15 cellular contexts compared by ENCODE assay signal in genomic region chr1:9634582-9634981, GRCh38. TPM values are rescaled to one million over a fixed set of nuclear protein-coding genes. Genes with fewer than 3 reads are reported as not detected.
DNase-seq lines count a peak whose midpoint lies in the region; ATAC-seq and TF ChIP-seq lines count a peak whose summit lies in the region.
"Had no signal": no experiment of that assay in that cellular context is flagged by ENCODE, and none has a peak within 500 bp of the region (broad histone marks: within the 10 kb centered on the region; RNA-seq: fewer than 3 reads in every experiment).

No MANE protein-coding gene starts in this region.

- no peaks in the 10 kb centered on the region for H3K27me3 ChIP-seq in CD4-positive, CD25-positive, alpha-beta regulatory T cell (ENCODE audit: control insufficient read depth, insufficient read depth, low read length)
- no peaks in the 10 kb centered on the region for H3K27me3 ChIP-seq in naive thymus-derived CD4-positive, alpha-beta T cell (ENCODE audit: control insufficient read depth in 2 of 2, insufficient read depth in 2 of 2, low read length in 2 of 2)
- no peaks in the 10 kb centered on the region for H3K27me3 ChIP-seq in smooth muscle cell (ENCODE audit: low read depth)
- H3K27me3 ChIP-seq in Karpas-422 (ENCODE audit: low read length), result no peaks in the 10 kb centered on the region

- H3K4me3 Mint-ChIP-seq in activated CD4-positive, alpha-beta T cell treated with anti-CD3 and anti-CD28 coated beads, Interleukin-2, amount 10 ng/mL, durations not matched to agents 7 days and 5 days, result no peak overlapping the region
- H3K4me3 Mint-ChIP-seq in CD4-positive, CD25-positive, alpha-beta regulatory T cell, result peak overlapping the region; percentile 19 to 94 (median 33)
- no peak overlapping the region for H3K4me3 Mint-ChIP-seq in activated T-helper 17 cell treated with anti-CD3 and anti-CD28 coated beads, Interleukin-2, amount 50 U/mL, for 72 hours
- H3K4me3 Mint-ChIP-seq in naive thymus-derived CD4-positive, alpha-beta T cell, result peak overlapping the region in 8 of 10 donors; percentile 25 to 100 (median 75)

- H3K79me2 ChIP-seq in smooth muscle cell (ENCODE audit: low read depth), result no peaks in the 10 kb centered on the region
- H3K79me2 ChIP-seq in Karpas-422 (ENCODE audit: low read length), result no peaks in the 10 kb centered on the region

- H3K4me1 ChIP-seq in CD4-positive, CD25-positive, alpha-beta regulatory T cell (ENCODE audit: control insufficient read depth, insufficient read depth, low read length, poor library complexity, severe bottlenecking), result peaks cover 46% of the 10 kb centered on the region
- H3K4me1 ChIP-seq in naive thymus-derived CD4-positive, alpha-beta T cell (ENCODE audit: control insufficient read depth in 2 of 2, insufficient read depth in 2 of 2, low read length in 2 of 2), result peaks cover 7 to 47% of the 10 kb centered on the region in 2 donors
- no peaks in the 10 kb centered on the region for H3K4me1 ChIP-seq in smooth muscle cell (ENCODE audit: low read depth)
- H3K4me1 ChIP-seq in Karpas-422 (ENCODE audit: low read length), result peaks cover 16% of the 10 kb centered on the region

- no peak overlapping the region for H3K9ac ChIP-seq in smooth muscle cell (ENCODE audit: low read depth)
- H3K9ac ChIP-seq in Karpas-422 (ENCODE audit: low read length), result no peak overlapping the region

- ATAC-seq in CD4-positive, CD25-positive, alpha-beta regulatory T cell (ENCODE audit: low read depth in 2 of 2), result no peak
- no peak for ATAC-seq in activated T-helper 17 cell treated with anti-CD3 and anti-CD28 coated beads, Interleukin-2, amount 50 U/mL, for 72 hours (replicated peaks)
- ATAC-seq in naive thymus-derived CD4-positive, alpha-beta T cell, result no peak

- H4K20me1 ChIP-seq in smooth muscle cell (ENCODE audit: low read depth) (no peaks in the 10 kb centered on the region), Karpas-422 (ENCODE audit: insufficient read depth, low read depth, low read length) (no peaks in the 10 kb centered on the region)

- no peaks in the 10 kb centered on the region for H3K9me3 ChIP-seq in CD4-positive, CD25-positive, alpha-beta regulatory T cell (ENCODE audit: control insufficient read depth in 2 of 2, low read length in 2 of 2)
- H3K9me3 ChIP-seq in naive thymus-derived CD4-positive, alpha-beta T cell (ENCODE audit: control insufficient read depth in 2 of 3, low read length in 3 of 3), result no peaks in the 10 kb centered on the region
- H3K9me3 ChIP-seq in smooth muscle cell (replicated peaks; ENCODE audit: low read depth) (no peaks in the 10 kb centered on the region), Karpas-422 (ENCODE audit: low read length) (no peaks in the 10 kb centered on the region)

- H3K36me3 Mint-ChIP-seq in activated CD4-positive, alpha-beta T cell treated with anti-CD3 and anti-CD28 coated beads, Interleukin-2, amount 10 ng/mL, durations not matched to agents 7 days and 5 days (ENCODE audit: low read depth), result peaks cover 82% of the 10 kb centered on the region
- peaks cover 31% of the 10 kb centered on the region for H3K36me3 Mint-ChIP-seq in CD4-positive, CD25-positive, alpha-beta regulatory T cell
- peaks cover 80% of the 10 kb centered on the region for H3K36me3 Mint-ChIP-seq in activated T-helper 17 cell treated with anti-CD3 and anti-CD28 coated beads, Interleukin-2, amount 50 U/mL, for 72 hours (ENCODE audit: low read depth)
- H3K36me3 Mint-ChIP-seq in naive thymus-derived CD4-positive, alpha-beta T cell, result peaks cover 6 to 77% (median 33%) of the 10 kb centered on the region in 5 donors

- H3K27me3 Mint-ChIP-seq in activated CD4-positive, alpha-beta T cell treated with anti-CD3 and anti-CD28 coated beads, Interleukin-2, amount 10 ng/mL, durations not matched to agents 7 days and 5 days, result no peaks in the 10 kb centered on the region
- H3K27me3 Mint-ChIP-seq in CD4-positive, CD25-positive, alpha-beta regulatory T cell, result no peaks in the 10 kb centered on the region
- H3K27me3 Mint-ChIP-seq in activated T-helper 17 cell treated with anti-CD3 and anti-CD28 coated beads, Interleukin-2, amount 50 U/mL, for 72 hours, result no peaks in the 10 kb centered on the region
- H3K27me3 Mint-ChIP-seq in naive thymus-derived CD4-positive, alpha-beta T cell, result no peaks in the 10 kb centered on the region

- no peaks in the 10 kb centered on the region for H3F3A ChIP-seq in smooth muscle cell (ENCODE audit: low read depth)

- H3K9me3 Mint-ChIP-seq in activated CD4-positive, alpha-beta T cell treated with anti-CD3 and anti-CD28 coated beads, Interleukin-2, amount 10 ng/mL, durations not matched to agents 7 days and 5 days, result peaks cover 4% of the 10 kb centered on the region
- no peaks in the 10 kb centered on the region for H3K9me3 Mint-ChIP-seq in CD4-positive, CD25-positive, alpha-beta regulatory T cell
- no peaks in the 10 kb centered on the region for H3K9me3 Mint-ChIP-seq in activated T-helper 17 cell treated with anti-CD3 and anti-CD28 coated beads, Interleukin-2, amount 50 U/mL, for 72 hours
- H3K9me3 Mint-ChIP-seq in naive thymus-derived CD4-positive, alpha-beta T cell, result peaks cover 0 to 5% (median 0%) of the 10 kb centered on the region in 11 donors

- no peak for TF ChIP-seq CTCF in smooth muscle cell (IDR thresholded peaks at IDR 0.05; ENCODE audit: borderline replicate concordance, insufficient read depth, poor library complexity, severe bottlenecking)

- intact Hi-C loops in naive thymus-derived CD4-positive, alpha-beta T cell (cut with micrococcal nuclease), result no loop called here

- peaks cover 22% of the 10 kb centered on the region for H3K36me3 ChIP-seq in CD4-positive, CD25-positive, alpha-beta regulatory T cell (ENCODE audit: control insufficient read depth, insufficient read depth, low read length)
- H3K36me3 ChIP-seq in naive thymus-derived CD4-positive, alpha-beta T cell (ENCODE audit: control insufficient read depth in 2 of 3, insufficient read depth in 3 of 3, low read length in 3 of 3), result peaks cover 0 to 14% (median 0%) of the 10 kb centered on the region in 3 experiments
- H3K36me3 ChIP-seq in smooth muscle cell (ENCODE audit: low read depth) (no peaks in the 10 kb centered on the region), Karpas-422 (ENCODE audit: insufficient read depth, low read length) (no peaks in the 10 kb centered on the region)

- POLR2A ChIA-PET in activated CD4-positive, alpha-beta T cell treated with anti-CD3 and anti-CD28 coated beads, Interleukin-2, amount 10 ng/mL, durations not matched to agents 7 days and 5 days (lab: Charles Lee), result no interaction called here
- POLR2A ChIA-PET in naive thymus-derived CD4-positive, alpha-beta T cell (lab: Charles Lee), result interaction anchor here (0.7 to 10.3 kb wide), 5 partner anchors 8 to 373 kb away, joined by 6 to 439 read pairs (median 19); partner anchors contain the start of gene PIK3CD

- CTCF ChIA-PET in activated CD4-positive, alpha-beta T cell treated with anti-CD3 and anti-CD28 coated beads, Interleukin-2, amount 10 ng/mL, durations not matched to agents 7 days and 5 days (lab: Charles Lee), result no interaction called here
- CTCF ChIA-PET in naive thymus-derived CD4-positive, alpha-beta T cell (lab: Charles Lee), result no interaction called here

- H2AFZ ChIP-seq in smooth muscle cell (ENCODE audit: low read depth) (no peak overlapping the region), Karpas-422 (ENCODE audit: low read length) (no peak overlapping the region)
- H2AFZ ChIP-seq: PC-9 had no signal

- WGBS in smooth muscle cell (ENCODE audit: low lambda C conversion rate), result 85% methylated on average over 2 of the region's 2 CpGs

- H3K4me2 ChIP-seq in smooth muscle cell, result no peak overlapping the region
- H3K4me2 ChIP-seq in Karpas-422 (ENCODE audit: low read depth, low read length, poor library complexity, severe bottlenecking), result no peak overlapping the region
- H3K4me2 ChIP-seq: PC-9 had no signal

- H3K9me2 ChIP-seq in Karpas-422 (replicated peaks; ENCODE audit: insufficient read depth, low read length), result no peaks in the 10 kb centered on the region

- H3K4me1 Mint-ChIP-seq in activated CD4-positive, alpha-beta T cell treated with anti-CD3 and anti-CD28 coated beads, Interleukin-2, amount 10 ng/mL, durations not matched to agents 7 days and 5 days, result peaks cover 70% of the 10 kb centered on the region
- H3K4me1 Mint-ChIP-seq in CD4-positive, CD25-positive, alpha-beta regulatory T cell, result peaks cover 12 to 87% (median 41%) of the 10 kb centered on the region in 4 donors
- H3K4me1 Mint-ChIP-seq in activated T-helper 17 cell treated with anti-CD3 and anti-CD28 coated beads, Interleukin-2, amount 50 U/mL, for 72 hours, result peaks cover 23% of the 10 kb centered on the region
- H3K4me1 Mint-ChIP-seq in naive thymus-derived CD4-positive, alpha-beta T cell, result peaks cover 57 to 91% (median 72%) of the 10 kb centered on the region in 7 donors

- peak overlapping the region; percentile 41 for H3K27ac Mint-ChIP-seq in activated CD4-positive, alpha-beta T cell treated with anti-CD3 and anti-CD28 coated beads, Interleukin-2, amount 10 ng/mL, durations not matched to agents 7 days and 5 days
- peak overlapping the region in 1 of 3 donors; percentile 94 for H3K27ac Mint-ChIP-seq in CD4-positive, CD25-positive, alpha-beta regulatory T cell
- peak overlapping the region; percentile 5 for H3K27ac Mint-ChIP-seq in activated T-helper 17 cell treated with anti-CD3 and anti-CD28 coated beads, Interleukin-2, amount 50 U/mL, for 72 hours
- peak overlapping the region in 7 of 9 donors; percentile 75 to 98 (median 91) for H3K27ac Mint-ChIP-seq in naive thymus-derived CD4-positive, alpha-beta T cell

- no peak overlapping the region for H3K4me3 ChIP-seq in CD4-positive, CD25-positive, alpha-beta regulatory T cell (ENCODE audit: low read depth, low read length)
- no peak overlapping the region for H3K4me3 ChIP-seq in naive thymus-derived CD4-positive, alpha-beta T cell (ENCODE audit: low read length)
- H3K4me3 ChIP-seq in smooth muscle cell, result no peak overlapping the region
- no peak overlapping the region for H3K4me3 ChIP-seq in Karpas-422 (ENCODE audit: low read length)
- H3K4me3 ChIP-seq: PC-9 had no signal

- no peak overlapping the region for H3K27ac ChIP-seq in CD4-positive, CD25-positive, alpha-beta regulatory T cell (ENCODE audit: insufficient read depth, low read length, poor library complexity, severe bottlenecking)
- peak overlapping the region; percentile 5 for H3K27ac ChIP-seq in naive thymus-derived CD4-positive, alpha-beta T cell (ENCODE audit: low read depth, low read length)
- H3K27ac ChIP-seq in smooth muscle cell (ENCODE audit: low read depth) (no peak overlapping the region), Karpas-422 (ENCODE audit: low read length) (no peak overlapping the region)
- H3K27ac ChIP-seq: C4-2B, PC-9 had no signal

- no peak for DNase-seq in activated CD4-positive, alpha-beta T cell treated with anti-CD3 and anti-CD28 coated beads, Interleukin-2, amount 10 ng/mL, durations not matched to agents 7 days and 5 days
- no peak for DNase-seq in activated CD4-positive, alpha-beta T cell treated with anti-CD3 and anti-CD28 coated beads, Interleukin-2, amount 50 U/mL, for 48 hours
- DNase-seq in CD4-positive, CD25-positive, alpha-beta regulatory T cell, result no peak
- DNase-seq in naive thymus-derived CD4-positive, alpha-beta T cell, result no peak
- DNase-seq in smooth muscle cell (lab: John Stamatoyannopoulos, UW; ENCODE audit: unreplicated experiment), result no peak
- DNase-seq in anterior cingulate cortex (lab: John Stamatoyannopoulos, UW), result no peak
- no peak for DNase-seq in Karpas-422
- DNase-seq: KG1, NCI-H1092 treated with DMSO at 0.1 percent for 48 hours, NCI-H1694, NCI-H2227 treated with DMSO at 0.1 percent for 48 hours, NCI-H524, PC-9 had no signal

RNA-seq across cellular contexts. Expression of gene PIK3CD, which starts 16.9 kb away (rescaled TPM):
- 100 to 1,000 TPM; 222 to 242 TPM for total RNA-seq in activated CD4-positive, alpha-beta T cell treated with anti-CD3 and anti-CD28 coated beads, Interleukin-2, amount 10 ng/mL, durations not matched to agents 7 days and 5 days
- total RNA-seq in CD4-positive, CD25-positive, alpha-beta regulatory T cell, result 187 TPM
- polyA plus RNA-seq in CD4-positive, CD25-positive, alpha-beta regulatory T cell, result 10 to 100 TPM; 47.3 to 63.2 (median 52.5) TPM
- total RNA-seq in activated T-helper 17 cell treated with anti-CD3 and anti-CD28 coated beads, Interleukin-2, amount 50 U/mL, for 72 hours, result 100 to 1,000 TPM; 114 to 120 TPM
- 100 to 1,000 TPM; 269 to 313 (median 283) TPM for total RNA-seq in naive thymus-derived CD4-positive, alpha-beta T cell
- 100 to 1,000 TPM in 1 of 2 donors, 10 to 100 TPM in 1; 74.9 to 174 TPM for polyA plus RNA-seq in naive thymus-derived CD4-positive, alpha-beta T cell
- 4.1 and 4.9 TPM in 2 replicates for total RNA-seq in smooth muscle cell
- polyA plus RNA-seq in smooth muscle cell, result 3.9 and 7.1 TPM in 2 replicates
- total RNA-seq in Karpas-422 (2014; rRNA removed; shearing (Covaris generic); ENCODE audit: low replicate concordance), result 30.5 and 43.5 TPM in 2 replicates

RNA-seq across cellular contexts. Expression of gene TMEM201, which starts 45.9 kb away (rescaled TPM):
- total RNA-seq in activated CD4-positive, alpha-beta T cell treated with anti-CD3 and anti-CD28 coated beads, Interleukin-2, amount 10 ng/mL, durations not matched to agents 7 days and 5 days, result 10 to 100 TPM; 17.1 to 17.9 TPM
- total RNA-seq in CD4-positive, CD25-positive, alpha-beta regulatory T cell, result 12.1 TPM
- 1 to 10 TPM; 1.1 to 1.6 (median 1.4) TPM for polyA plus RNA-seq in CD4-positive, CD25-positive, alpha-beta regulatory T cell
- total RNA-seq in activated T-helper 17 cell treated with anti-CD3 and anti-CD28 coated beads, Interleukin-2, amount 50 U/mL, for 72 hours, result 10 to 100 TPM; 12.0 to 25.5 TPM
- total RNA-seq in naive thymus-derived CD4-positive, alpha-beta T cell, result 10 to 100 TPM in 3 of 5 experiments, 1 to 10 TPM in 2; 9.0 to 18.5 (median 10.0) TPM
- polyA plus RNA-seq in naive thymus-derived CD4-positive, alpha-beta T cell, result 1 to 10 TPM; 1.0 to 3.3 TPM
- total RNA-seq in smooth muscle cell, result 1.7 and 2.4 TPM in 2 replicates
- polyA plus RNA-seq in smooth muscle cell, result 5.0 and 8.8 TPM in 2 replicates
- 9.3 and 12.2 TPM in 2 replicates for total RNA-seq in Karpas-422 (2014; rRNA removed; shearing (Covaris generic); ENCODE audit: low replicate concordance)

Comparison
In these comparisons a context has a peak if more than half of its experiments do, and no peak if none do; other contexts are left out.
1. H3K4me3 Mint-ChIP-seq: peak in CD4-positive, CD25-positive, alpha-beta regulatory T cell (4 of 4) and naive thymus-derived CD4-positive, alpha-beta T cell (8 of 10); none in activated CD4-positive, alpha-beta T cell treated with anti-CD3 and anti-CD28 coated beads, Interleukin-2, amount 10 ng/mL, durations not matched to agents 7 days and 5 days (single experiment) and activated T-helper 17 cell treated with anti-CD3 and anti-CD28 coated beads, Interleukin-2, amount 50 U/mL, for 72 hours (single experiment).